Comparison of ENCODE assay signal across 1 cellular context in genomic region chr14:20970983-20971704, GRCh38.
A peak's percentile ranks its signal among the peaks of the same experiment; 100 is the strongest.
TF ChIP-seq lines count a peak whose summit lies in the region.

No MANE protein-coding gene starts in this region.

TF ChIP-seq in WTC11, 78 proteins besides CTCF, POLR2A, EP300 and RAD21 (continued from another document):
- TF ChIP-seq AFF4 (CRISPR knock-in tag; IDR thresholded peaks at IDR 0.05; ENCODE audit: borderline replicate concordance) (no peak), E2F5 (CRISPR knock-in tag; IDR thresholded peaks at IDR 0.05) (0 out of 2 replicates have a peak, but pooled peaks have one; percentile 10), TEAD4 (CRISPR knock-in tag; IDR thresholded peaks at IDR 0.05) (no peak), NR2C2 (CRISPR knock-in tag; IDR thresholded peaks at IDR 0.05) (no peak), TCF7 (CRISPR knock-in tag; IDR thresholded peaks at IDR 0.05; ENCODE audit: low read depth) (no peak), JUN (CRISPR knock-in tag; IDR thresholded peaks at IDR 0.05) (no peak), FOXK1 (CRISPR knock-in tag; IDR thresholded peaks at IDR 0.05) (0 out of 2 replicates have a peak, but pooled peaks have one; percentile 39), MAX (CRISPR knock-in tag; IDR thresholded peaks at IDR 0.05) (peak; percentile 58; the same call in 1 of the 2 replicates), MLX (CRISPR knock-in tag; IDR thresholded peaks at IDR 0.05) (no peak), RELA (CRISPR knock-in tag; IDR thresholded peaks at IDR 0.05; ENCODE audit: borderline replicate concordance) (no peak), ZBTB43 (CRISPR knock-in tag; IDR thresholded peaks at IDR 0.05) (no peak), PRDM15 (CRISPR knock-in tag; IDR thresholded peaks at IDR 0.05) (0 out of 2 replicates have a peak, but pooled peaks have one; percentile 15), CREB1 (CRISPR knock-in tag; IDR thresholded peaks at IDR 0.05) (no peak), ESRRA (CRISPR knock-in tag; IDR thresholded peaks at IDR 0.05; ENCODE audit: borderline replicate concordance) (no peak), SMAD3 (CRISPR knock-in tag; IDR thresholded peaks at IDR 0.05; ENCODE audit: borderline replicate concordance) (0 out of 2 replicates have a peak, but pooled peaks have one; percentile 26), ERG (CRISPR knock-in tag; IDR thresholded peaks at IDR 0.05) (no peak), ZNF138 (CRISPR knock-in tag; conservative IDR thresholded peaks at IDR 0.05) (no peak), ZBTB21 (CRISPR knock-in tag; IDR thresholded peaks at IDR 0.05; ENCODE audit: borderline replicate concordance) (no peak), IRF2 (CRISPR knock-in tag; IDR thresholded peaks at IDR 0.05; ENCODE audit: borderline replicate concordance, low read depth) (no peak), ZNF396 (CRISPR knock-in tag; IDR thresholded peaks at IDR 0.05; ENCODE audit: borderline replicate concordance) (no peak), HMGXB4 (CRISPR knock-in tag; IDR thresholded peaks at IDR 0.05) (peak; percentile 93)
